ENCODE assay signal across 8 cellular contexts in genomic region chr12:57476162-57476992, GRCh38. TPM values are rescaled to one million over a fixed set of nuclear protein-coding genes. Genes with fewer than 3 reads are reported as not detected.
DNase-seq lines count a peak whose midpoint lies in the region; ATAC-seq, FAIRE-seq and TF ChIP-seq lines count a peak whose summit lies in the region.

No MANE protein-coding gene starts in this region.

- no peaks in the 10 kb centered on the region for H3K4me1 ChIP-seq in fibroblast of lung (ENCODE audit: control insufficient read depth, extremely low read depth, insufficient read depth, low read length)

- ATAC-seq in HG03175 (IDR thresholded peaks at IDR 0.05; ENCODE audit: unreplicated experiment) (peak; percentile 42), sciatic nerve (peak; percentile 2)
- peak; percentile 13 for ATAC-seq in activated CD8-positive, alpha-beta T cell treated with anti-CD3 and anti-CD28 coated beads, Interleukin-2, amount 10 ng/mL, durations not matched to agents 7 days and 5 days

- POLR2A ChIA-PET in activated CD8-positive, alpha-beta T cell treated with anti-CD3 and anti-CD28 coated beads, Interleukin-2, amount 10 ng/mL, durations not matched to agents 7 days and 5 days (lab: Charles Lee) = interaction anchor here (0.6 to 8.0 kb wide), 9 partner anchors 8 to 108 kb away, joined by 3 to 74 read pairs (median 11); partner anchors contain the start of genes DDIT3, GLI1 and MARS1

- H3K4me3 Mint-ChIP-seq in activated CD8-positive, alpha-beta T cell treated with anti-CD3 and anti-CD28 coated beads, Interleukin-2, amount 10 ng/mL, durations not matched to agents 7 days and 5 days = peak overlapping the region; percentile 96

- CTCF ChIA-PET in activated CD8-positive, alpha-beta T cell treated with anti-CD3 and anti-CD28 coated beads, Interleukin-2, amount 10 ng/mL, durations not matched to agents 7 days and 5 days (lab: Charles Lee) = interaction anchor here (0.5 to 4.7 kb wide), 16 partner anchors 10 to 252 kb away, joined by 3 to 57 read pairs (median 6); partner anchors contain the start of genes GLI1, INHBE and MARS1

- H3K36me3 ChIP-seq in fibroblast of lung (ENCODE audit: control insufficient read depth, insufficient read depth, low read length) = no peaks in the 10 kb centered on the region

- no peaks in the 10 kb centered on the region for H3K9me3 ChIP-seq in fibroblast of lung (ENCODE audit: control insufficient read depth, insufficient read depth, low read depth, low read length)

- peaks cover 63% of the 10 kb centered on the region for H3K36me3 Mint-ChIP-seq in activated CD8-positive, alpha-beta T cell treated with anti-CD3 and anti-CD28 coated beads, Interleukin-2, amount 10 ng/mL, durations not matched to agents 7 days and 5 days (ENCODE audit: low read depth)

- H3K27ac ChIP-seq in fibroblast of lung (ENCODE audit: insufficient read depth, low read length) = no peak overlapping the region

- no peak overlapping the region for H3K9ac ChIP-seq in fibroblast of lung (ENCODE audit: insufficient read depth, low read length)

- H3K9me3 Mint-ChIP-seq in activated CD8-positive, alpha-beta T cell treated with anti-CD3 and anti-CD28 coated beads, Interleukin-2, amount 10 ng/mL, durations not matched to agents 7 days and 5 days (ENCODE audit: insufficient read depth) = no peaks in the 10 kb centered on the region

- peak; percentile 72 for TF ChIP-seq CTCF in GM10266 (IDR thresholded peaks at IDR 0.05; ENCODE audit: control insufficient read depth, insufficient read depth, low read depth, missing control alignments)
- no peak for TF ChIP-seq CTCF in fibroblast of lung (conservative IDR thresholded peaks at IDR 0.05 in 1 of 2, IDR thresholded peaks at IDR 0.05 in 1 of 2; ENCODE audit: low read depth in 1 of 2, low read length in 2 of 2)
- no peak for TF ChIP-seq CTCF in D721Med (IDR thresholded peaks at IDR 0.05; ENCODE audit: insufficient read depth, missing control alignments)

- H2AFZ ChIP-seq in fibroblast of lung (ENCODE audit: low read length) = no peak overlapping the region

- H3K27ac Mint-ChIP-seq in activated CD8-positive, alpha-beta T cell treated with anti-CD3 and anti-CD28 coated beads, Interleukin-2, amount 10 ng/mL, durations not matched to agents 7 days and 5 days = peak overlapping the region; percentile 99

- intact Hi-C loops in sciatic nerve (cut with DNase I) = no loop called here

- no peaks in the 10 kb centered on the region for H3K79me2 ChIP-seq in fibroblast of lung (ENCODE audit: control insufficient read depth, insufficient read depth, low read length)

- H3K4me3 ChIP-seq in fibroblast of lung (replicated peaks in 1 of 4; ENCODE audit: control extremely low read depth in 1 of 4, insufficient read depth in 1 of 4, low read depth in 3 of 4, low read length in 4 of 4) = peak overlapping the region in 1 of 4 experiments; percentile 33

- FAIRE-seq in D721Med (lab: Jason Lieb, UNC) = no peak

- no peaks in the 10 kb centered on the region for H4K20me1 ChIP-seq in fibroblast of lung (ENCODE audit: control insufficient read depth, extremely low read depth, insufficient read depth, low read length)

- H3K4me1 Mint-ChIP-seq in activated CD8-positive, alpha-beta T cell treated with anti-CD3 and anti-CD28 coated beads, Interleukin-2, amount 10 ng/mL, durations not matched to agents 7 days and 5 days (ENCODE audit: low read depth) = peaks cover 79% of the 10 kb centered on the region

- DNase-seq in GM10266 (ENCODE audit: extremely low spot score) (peak; percentile 83), fibroblast of lung (ENCODE audit: low read depth in 2 of 2) (no peak), sciatic nerve (ENCODE audit: low spot score) (no peak), D721Med (ENCODE audit: insufficient read length, low spot score) (no peak), SW480 (ENCODE audit: low spot score) (no peak), cerebellum (ENCODE audit: low spot score) (no peak)
- DNase-seq in activated CD8-positive, alpha-beta T cell treated with anti-CD3 and anti-CD28 coated beads, Interleukin-2, amount 10 ng/mL, durations not matched to agents 7 days and 5 days = peak; percentile 79

- H3K4me2 ChIP-seq in fibroblast of lung (ENCODE audit: extremely low read depth, insufficient read depth, low read length) = peak overlapping the region; percentile 79

- H3K27me3 Mint-ChIP-seq in activated CD8-positive, alpha-beta T cell treated with anti-CD3 and anti-CD28 coated beads, Interleukin-2, amount 10 ng/mL, durations not matched to agents 7 days and 5 days (ENCODE audit: low read depth) = no peaks in the 10 kb centered on the region

- H3K27me3 ChIP-seq in fibroblast of lung (ENCODE audit: control insufficient read depth, insufficient read depth, low read length) = peaks cover 63% of the 10 kb centered on the region

RNA-seq across cellular contexts. Expression of gene ARHGAP9, which starts 3.3 kb away (rescaled TPM):
- total RNA-seq in activated CD8-positive, alpha-beta T cell treated with anti-CD3 and anti-CD28 coated beads, Interleukin-2, amount 10 ng/mL, durations not matched to agents 7 days and 5 days = 100 to 1,000 TPM; 243 to 248 TPM
- under 0.01 TPM in 2 replicates for total RNA-seq in fibroblast of lung
- polyA plus RNA-seq in fibroblast of lung = 0.08 and 0.10 TPM in 2 replicates
- 0.15 TPM in 1 of 2 replicates, not detected in the other for polyA plus RNA-seq in fibroblast of lung (2012)
- not detected in 2 replicates for polyA minus RNA-seq in fibroblast of lung (ENCODE audit: low replicate concordance)
- 30.8 TPM for total RNA-seq in sciatic nerve
- 2.1 TPM for total RNA-seq in cerebellum

RNA-seq across cellular contexts. Expression of gene MARS1, which starts 11.5 kb away (rescaled TPM):
- total RNA-seq in activated CD8-positive, alpha-beta T cell treated with anti-CD3 and anti-CD28 coated beads, Interleukin-2, amount 10 ng/mL, durations not matched to agents 7 days and 5 days = 100 to 1,000 TPM; 275 to 291 TPM
- total RNA-seq in fibroblast of lung (223 and 352 TPM in 2 replicates), sciatic nerve (121 TPM), cerebellum (82.4 TPM)
- polyA plus RNA-seq in fibroblast of lung = 89.9 and 103 TPM in 2 replicates
- polyA plus RNA-seq in fibroblast of lung (2012) = 127 and 147 TPM in 2 replicates
- polyA minus RNA-seq in fibroblast of lung (ENCODE audit: low replicate concordance) = 393 and 409 TPM in 2 replicates

RNA-seq across cellular contexts. Expression of gene GLI1, which starts 16.8 kb away (rescaled TPM):
- total RNA-seq in activated CD8-positive, alpha-beta T cell treated with anti-CD3 and anti-CD28 coated beads, Interleukin-2, amount 10 ng/mL, durations not matched to agents 7 days and 5 days = 1 to 10 TPM in 1 of 2 experiments, under 1 TPM in 1; 0.68 to 1.9 TPM
- total RNA-seq in fibroblast of lung (1.0 and 2.0 TPM in 2 replicates), sciatic nerve (47.7 TPM), cerebellum (4.5 TPM)
- polyA plus RNA-seq in fibroblast of lung = 0.40 and 0.97 TPM in 2 replicates
- polyA plus RNA-seq in fibroblast of lung (2012) = 1.5 and 3.4 TPM in 2 replicates
- polyA minus RNA-seq in fibroblast of lung (ENCODE audit: low replicate concordance) = 2.7 and 17.2 TPM in 2 replicates

RNA-seq across cellular contexts. Expression of gene INHBE, which starts 21.3 kb away (rescaled TPM):
- not detected for total RNA-seq in activated CD8-positive, alpha-beta T cell treated with anti-CD3 and anti-CD28 coated beads, Interleukin-2, amount 10 ng/mL, durations not matched to agents 7 days and 5 days
- total RNA-seq in fibroblast of lung = 9.2 and 26.4 TPM in 2 replicates
- polyA plus RNA-seq in fibroblast of lung = 0.41 and 0.67 TPM in 2 replicates
- polyA plus RNA-seq in fibroblast of lung (2012) = 0.40 and 1.0 TPM in 2 replicates
- polyA minus RNA-seq in fibroblast of lung (ENCODE audit: low replicate concordance) = not detected in 2 replicates
- not detected for total RNA-seq in sciatic nerve
- not detected for total RNA-seq in cerebellum

RNA-seq across cellular contexts. Expression of gene INHBC, which starts 41.8 kb away (rescaled TPM):
- not detected for total RNA-seq in activated CD8-positive, alpha-beta T cell treated with anti-CD3 and anti-CD28 coated beads, Interleukin-2, amount 10 ng/mL, durations not matched to agents 7 days and 5 days
- total RNA-seq in fibroblast of lung (not detected in 2 replicates), sciatic nerve (not detected), cerebellum (not detected)
- polyA plus RNA-seq in fibroblast of lung = 0.05 TPM in 1 of 2 replicates, not detected in the other
- polyA plus RNA-seq in fibroblast of lung (2012) = not detected in 2 replicates
- 0.15 TPM in 1 of 2 replicates, not detected in the other for polyA minus RNA-seq in fibroblast of lung (ENCODE audit: low replicate concordance)

Comparison
In these comparisons a context has a peak if more than half of its experiments do, and no peak if none do; other contexts are left out.
1. DNase-seq: peak in GM10266 (single experiment) and activated CD8-positive, alpha-beta T cell treated with anti-CD3 and anti-CD28 coated beads, Interleukin-2, amount 10 ng/mL, durations not matched to agents 7 days and 5 days (single experiment); none in fibroblast of lung (0 of 2), sciatic nerve (single experiment), D721Med (single experiment), SW480 (single experiment) and cerebellum (single experiment).
2. RNA of gene ARHGAP9, which starts 3.3 kb away (total RNA-seq): 243 to 248 TPM in activated CD8-positive, alpha-beta T cell treated with anti-CD3 and anti-CD28 coated beads, Interleukin-2, amount 10 ng/mL, durations not matched to agents 7 days and 5 days and 30.8 TPM in sciatic nerve (single experiment); 2.1 TPM in cerebellum (single experiment) and under 0.01 TPM in fibroblast of lung; every median in the first group is over 10 times any median in the second.
3. Peak in every context shown above with its lines, with median percentiles within 50 percentile points of each other: ATAC-seq.